Comparison of ENCODE assay signal across 34 cellular contexts in genomic region chr13:66518068-66518467, GRCh38.
"Had no signal": no experiment of that assay in that cellular context is flagged by ENCODE, and none has a peak within 500 bp of the region (broad histone marks: within the 10 kb centered on the region; RNA-seq: fewer than 3 reads in every experiment).

No MANE protein-coding gene starts in this region.

- H3K27me3 ChIP-seq: brain microvascular endothelial cell had no signal

- H3K9me3 Mint-ChIP-seq: activated B cell treated with CpG ODN at 0.5 μM for 24 hours; activated CD8-positive, alpha-beta T cell treated with anti-CD3 and anti-CD28 coated beads for 36 hours; T-helper 2 cell treated with Interferon-gamma antibody and Interleukin-4, amounts not matched to agents 5 μg/mL and 100 μg/mL, for 36 hours had no signal

- H3K36me3 Mint-ChIP-seq: activated naive CD8-positive, alpha-beta T cell had no signal

- FAIRE-seq: astrocyte, colon, frontal cortex had no signal

- H3K36me3 ChIP-seq: brain microvascular endothelial cell, WERI-Rb-1 had no signal

- H3K4me1 Mint-ChIP-seq: activated B cell treated with CpG ODN at 0.5 μM for 24 hours; activated T-helper 17 cell treated with anti-CD3 and anti-CD28 coated beads, Interleukin-2, amount 50 U/mL, for 72 hours; T-helper 17 cell had no signal

- H3K4me3 Mint-ChIP-seq: activated B cell treated with CpG ODN at 0.5 μM for 24 hours; activated CD8-positive, alpha-beta T cell treated with anti-CD3 and anti-CD28 coated beads for 36 hours; activated naive CD8-positive, alpha-beta T cell; activated T-cell treated with anti-CD3 and anti-CD28 coated beads, Interleukin-2, amount 50 U/mL, for 4 hours; activated T-helper 17 cell treated with anti-CD3 and anti-CD28 coated beads, Interleukin-2, amount 50 U/mL, for 72 hours; effector memory CD8-positive, alpha-beta T cell; T-helper 17 cell; T-helper 2 cell treated with Interferon-gamma antibody and Interleukin-4, amounts not matched to agents 5 μg/mL and 100 μg/mL, for 36 hours had no signal

- H3K27ac ChIP-seq: brain microvascular endothelial cell, epithelial cell of prostate, WERI-Rb-1 had no signal

- H3K27me3 Mint-ChIP-seq: activated B cell treated with CpG ODN at 0.5 μM for 24 hours; activated CD8-positive, alpha-beta T cell treated with anti-CD3 and anti-CD28 coated beads for 36 hours; activated naive CD8-positive, alpha-beta T cell; activated T-helper 17 cell treated with anti-CD3 and anti-CD28 coated beads, Interleukin-2, amount 50 U/mL, for 72 hours; effector memory CD8-positive, alpha-beta T cell; T-helper 17 cell had no signal

- ATAC-seq: activated CD4-positive, CD25-positive, alpha-beta regulatory T cell treated with anti-CD3 and anti-CD28 coated beads, Interleukin-2, amount 50 U/mL, for 24 hours; activated CD8-positive, alpha-beta T cell treated with anti-CD3 and anti-CD28 coated beads for 36 hours; activated T-cell treated with anti-CD3 and anti-CD28 coated beads, Interleukin-2, amount 50 U/mL, for 4 hours; activated T-helper 17 cell treated with anti-CD3 and anti-CD28 coated beads, Interleukin-2, amount 50 U/mL, for 72 hours; effector memory CD8-positive, alpha-beta T cell; esophagus mucosa; T-helper 17 cell had no signal

- DNase-seq: activated B cell treated with CpG ODN at 0.5 μM for 24 hours; activated CD4-positive, alpha-beta T cell treated with anti-CD3 and anti-CD28 coated beads for 48 hours; activated CD4-positive, alpha-beta T cell treated with anti-CD3 and anti-CD28 coated beads, Interleukin-2, amount 50 U/mL, for 1 hour; activated CD4-positive, alpha-beta T cell treated with anti-CD3 and anti-CD28 coated beads, Interleukin-2, amount 50 U/mL, for 48 hours; activated CD8-positive, alpha-beta memory T cell treated with anti-CD3 and anti-CD28 coated beads for 24 hours; activated CD8-positive, alpha-beta T cell treated with anti-CD3 and anti-CD28 coated beads for 36 hours; activated effector memory CD4-positive, alpha-beta T cell treated with Interleukin-2 at 50 U/mL for 16 hours; activated gamma-delta T cell treated with Interleukin-2 at 50 U/mL for 16 hours; activated naive CD4-positive, alpha-beta T cell treated with anti-CD3 and anti-CD28 coated beads, Interleukin-2, amount 50 U/mL, for 16 hours; activated naive CD4-positive, alpha-beta T cell treated with Interleukin-2 at 50 U/mL for 16 hours; activated T-cell treated with anti-CD3 and anti-CD28 coated beads, Interleukin-2, amount 50 U/mL, for 4 hours; amniotic stem cell; anterior cingulate cortex; brain microvascular endothelial cell; caudate nucleus; cortex of kidney; dermis blood vessel endothelial cell; effector CD4-positive, alpha-beta T cell; effector memory CD8-positive, alpha-beta T cell; foreskin fibroblast; head of caudate nucleus; T-helper 1 cell; T-helper 17 cell; T1000; WERI-Rb-1 had no signal

- H3K27ac Mint-ChIP-seq: activated B cell treated with CpG ODN at 0.5 μM for 24 hours; activated CD8-positive, alpha-beta T cell treated with anti-CD3 and anti-CD28 coated beads for 36 hours; activated naive CD8-positive, alpha-beta T cell; activated T-helper 17 cell treated with anti-CD3 and anti-CD28 coated beads, Interleukin-2, amount 50 U/mL, for 72 hours; effector memory CD8-positive, alpha-beta T cell; T-helper 17 cell; T-helper 2 cell treated with Interferon-gamma antibody and Interleukin-4, amounts not matched to agents 5 μg/mL and 100 μg/mL, for 36 hours had no signal
